In the genomic region with DNA sequence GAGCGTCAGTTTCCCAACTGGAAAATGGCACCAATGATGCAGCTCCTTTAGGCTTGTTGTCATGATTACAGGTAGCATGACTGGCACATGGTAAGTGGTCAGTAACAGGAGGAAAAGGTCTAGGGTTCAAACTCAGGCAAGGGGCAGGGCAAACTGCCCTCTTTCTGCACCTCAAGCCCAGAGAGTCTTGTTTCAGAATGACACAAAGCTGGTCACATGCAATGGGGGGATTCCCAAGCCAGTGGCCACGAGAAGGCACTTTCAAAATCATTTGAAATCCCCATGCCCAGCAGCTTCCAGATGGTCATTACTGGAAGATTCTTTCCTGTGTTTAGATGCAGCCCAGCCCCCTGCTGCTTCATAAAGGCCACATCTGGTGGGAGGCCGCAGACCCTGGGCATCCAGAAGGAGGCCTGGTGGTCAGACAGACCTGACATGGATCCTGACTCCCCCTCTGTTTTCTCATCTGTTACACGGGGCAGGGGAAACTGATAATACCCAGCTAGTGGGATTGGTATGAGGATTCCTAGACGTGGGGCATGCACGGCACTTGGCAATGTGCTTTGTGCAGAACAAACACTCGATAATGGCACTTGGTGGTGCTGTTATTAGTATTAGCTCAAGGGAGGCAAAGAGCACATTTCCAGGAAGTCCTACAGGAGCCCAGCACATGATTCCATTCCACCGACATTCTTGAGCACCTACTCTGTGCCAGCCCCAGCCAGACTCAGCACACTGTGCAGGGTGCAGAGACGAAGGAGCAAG, we compare ENCODE assay signal across 20 cellular contexts. TPM values are rescaled to one million over a fixed set of nuclear protein-coding genes. Genes with fewer than 3 reads are reported as not detected.
A peak's percentile ranks its signal among the peaks of the same experiment; 100 is the strongest.
DNase-seq lines count a peak whose midpoint lies in the region; ATAC-seq, FAIRE-seq and TF ChIP-seq lines count a peak whose summit lies in the region.
"Had no signal": no experiment of that assay in that cellular context is flagged by ENCODE, and none has a peak within 500 bp of the region (broad histone marks: within the 10 kb centered on the region; RNA-seq: fewer than 3 reads in every experiment).

No MANE protein-coding gene starts in this region.

- intact Hi-C loops in sciatic nerve (cut with DNase I) = no loop called here

- TF ChIP-seq POLR2A in GM12891 (IDR thresholded peaks at IDR 0.05; ENCODE audit: low read depth, low read length) = no peak

- no peak for DNase-seq in GM12891 (ENCODE audit: insufficient read length, low spot score)
- peak; percentile 27 for DNase-seq in sciatic nerve (ENCODE audit: low spot score)
- no peak for DNase-seq in NOMO-1 treated with DMSO at 0.1 percent for 48 hours (lab: John Stamatoyannopoulos, UW; ENCODE audit: unreplicated experiment)
- no peak for DNase-seq in NCI-H2171 (lab: John Stamatoyannopoulos, UW)
- DNase-seq: activated CD8-positive, alpha-beta memory T cell treated with anti-CD3 and anti-CD28 coated beads, Interleukin-2, amount 10 ng/mL, durations not matched to agents 7 days and 5 days; activated naive CD4-positive, alpha-beta T cell; DMS79; esophagus squamous epithelium; heart left ventricle; NCI-H510A; Peyer's patch; stimulated activated CD4-positive, alpha-beta T cell treated with anti-CD3 and anti-CD28 coated beads, Interleukin-4, amount 100 ng/mL, for 4 hours; WERI-Rb-1 had no signal

- peak; percentile 54 for FAIRE-seq in GM12891 (lab: Jason Lieb, UNC)

- ATAC-seq in GM19463 (IDR thresholded peaks at IDR 0.05; ENCODE audit: unreplicated experiment) (peak; percentile 56), HG03378 (IDR thresholded peaks at IDR 0.05; ENCODE audit: unreplicated experiment) (peak; percentile 47), sciatic nerve (no peak), HG03521 (IDR thresholded peaks at IDR 0.05; ENCODE audit: unreplicated experiment) (no peak)
- ATAC-seq: activated CD8-positive, alpha-beta memory T cell treated with anti-CD3 and anti-CD28 coated beads, Interleukin-2, amount 10 ng/mL, durations not matched to agents 7 days and 5 days had no signal

TF ChIP-seq in GM12891, 5 proteins besides CTCF, POLR2A, EP300 and RAD21:
- no peak for TF ChIP-seq POLR2AphosphoS5 (IDR thresholded peaks at IDR 0.05; ENCODE audit: low read depth, low read length)
TF ChIP-seq in GM12891: peak in this region for 0.

RNA-seq across cellular contexts. Expression of gene PLA2G2D, which starts 6.9 kb away (rescaled TPM):
- polyA plus RNA-seq in GM12891 (2012; ENCODE audit: low read depth, missing spikeins) = 0.22 TPM
- not detected for total RNA-seq in sciatic nerve
- total RNA-seq: activated CD8-positive, alpha-beta memory T cell treated with anti-CD3 and anti-CD28 coated beads, Interleukin-2, amount 10 ng/mL, durations not matched to agents 7 days and 5 days; mononuclear cell; osteocyte; urinary bladder had no signal
- polyA plus RNA-seq: heart left ventricle, keratinocyte, urinary bladder had no signal

RNA-seq across cellular contexts. Expression of gene PLA2G2F, which starts 12.9 kb away (rescaled TPM):
- not detected for polyA plus RNA-seq in GM12891 (2012; ENCODE audit: low read depth, missing spikeins)
- not detected for total RNA-seq in sciatic nerve
- total RNA-seq: activated CD8-positive, alpha-beta memory T cell treated with anti-CD3 and anti-CD28 coated beads, Interleukin-2, amount 10 ng/mL, durations not matched to agents 7 days and 5 days; heart left ventricle; mononuclear cell; osteocyte had no signal
- polyA plus RNA-seq: heart left ventricle had no signal

RNA-seq across cellular contexts. Expression of gene PLA2G5, which starts 56.2 kb away (rescaled TPM):
- 0.28 TPM for polyA plus RNA-seq in GM12891 (2012; ENCODE audit: low read depth, missing spikeins)
- total RNA-seq in sciatic nerve = 1.3 TPM
- total RNA-seq: activated CD8-positive, alpha-beta memory T cell treated with anti-CD3 and anti-CD28 coated beads, Interleukin-2, amount 10 ng/mL, durations not matched to agents 7 days and 5 days; mononuclear cell; osteocyte had no signal

RNA-seq across cellular contexts. Expression of gene UBXN10, which starts 59.7 kb away (rescaled TPM):
- 0.08 TPM for polyA plus RNA-seq in GM12891 (2012; ENCODE audit: low read depth, missing spikeins)
- total RNA-seq in sciatic nerve = 0.13 TPM
- total RNA-seq: osteocyte had no signal

Comparison
In these comparisons a context has a peak if more than half of its experiments do, and no peak if none do; other contexts are left out.
1. ATAC-seq: peak in GM19463 (single experiment) and HG03378 (single experiment); none in sciatic nerve (single experiment) and HG03521 (single experiment).